In genomic region chr17:81711814-81712467, GRCh38 we compare ENCODE assay signal across 8 cellular contexts. TPM values are rescaled to one million over a fixed set of nuclear protein-coding genes. Genes with fewer than 3 reads are reported as not detected.
A peak's percentile ranks its signal among the peaks of the same experiment; 100 is the strongest.
DNase-seq lines count a peak whose midpoint lies in the region; ATAC-seq and TF ChIP-seq lines count a peak whose summit lies in the region.

TSS of gene SLC25A10 (plus strand) at chr17:81712284. CDS start at chr17:81712427, 143 bp downstream.

- H3K36me3 ChIP-seq in right lobe of liver: peaks cover 0 to 11% (median 5%) of the 10 kb centered on the region in 4 donors

- H3K27ac ChIP-seq in right lobe of liver: peak within 1 kb of the TSS; percentile 29 to 79 (median 73)

- ATAC-seq in GM18868 (IDR thresholded peaks at IDR 0.05; ENCODE audit: unreplicated experiment) (peak; percentile 59), HG03342 (IDR thresholded peaks at IDR 0.05; ENCODE audit: unreplicated experiment) (peak; percentile 70), right lobe of liver (peak; percentile 66 to 82 (median 73))

- H3K4me3 ChIP-seq in right lobe of liver: peak within 1 kb of the TSS; percentile 69 to 98 (median 87)

- DNase-seq in ACHN (peak; percentile 85), NCI-H526 treated with DMSO at 0.1 percent for 48 hours (lab: John Stamatoyannopoulos, UW) (peak; percentile 55), dermis blood vessel endothelial cell (peak; percentile 83), right lobe of liver (peak; percentile 92 to 95 (median 94))
- DNase-seq in activated CD4-positive, alpha-beta T cell treated with anti-CD3 and anti-CD28 coated beads, Interleukin-2, amount 50 U/mL, for 1 hour: peak; percentile 68
- peak; percentile 74 to 79 for DNase-seq in stimulated activated CD4-positive, alpha-beta T cell treated with anti-CD3 and anti-CD28 coated beads, Interleukin-2, amount 100 ng/mL, for 48 hours

- 5% methylated on average over 7 of the region's 89 CpGs for WGBS in right lobe of liver (ENCODE audit: insufficient coverage, low coverage, low lambda C conversion rate, missing lambda C conversion rate)

- intact Hi-C loops in right lobe of liver (cut with DNase I): no loop called here

- no peaks in the 10 kb centered on the region for H3K27me3 ChIP-seq in right lobe of liver

- in situ Hi-C loops in ACHN (cut with HindIII; ENCODE audit: low pct_ligation_motif_present, low pct_unique_long_range_greater_than_20kb, low sequenced_read_pairs): no loop called here

- peaks cover 0 to 32% (median 13%) of the 10 kb centered on the region in 4 donors for H3K4me1 ChIP-seq in right lobe of liver

- H3K9me3 ChIP-seq in right lobe of liver: no peaks in the 10 kb centered on the region

- TF ChIP-seq POLR2A in right lobe of liver (IDR thresholded peaks at IDR 0.05): peak; percentile 78

- peak in 2 of 4 donors; percentile 4 to 17 for TF ChIP-seq CTCF in right lobe of liver (IDR thresholded peaks at IDR 0.05)

RNA-seq across cellular contexts. Expression of gene SLC25A10, which starts in this region (rescaled TPM):
- total RNA-seq in dermis blood vessel endothelial cell (11.4 and 28.4 TPM in 2 replicates), right lobe of liver (10 to 100 TPM; 35.6 to 92.0 (median 72.7) TPM)

Comparison
In these comparisons a context has a peak if more than half of its experiments do, and no peak if none do; other contexts are left out.
1. Peak in every context shown above with its lines: DNase-seq, ATAC-seq, H3K4me3 ChIP-seq and H3K27ac ChIP-seq.